15 cellular contexts compared by ENCODE assay signal in the genomic region with DNA sequence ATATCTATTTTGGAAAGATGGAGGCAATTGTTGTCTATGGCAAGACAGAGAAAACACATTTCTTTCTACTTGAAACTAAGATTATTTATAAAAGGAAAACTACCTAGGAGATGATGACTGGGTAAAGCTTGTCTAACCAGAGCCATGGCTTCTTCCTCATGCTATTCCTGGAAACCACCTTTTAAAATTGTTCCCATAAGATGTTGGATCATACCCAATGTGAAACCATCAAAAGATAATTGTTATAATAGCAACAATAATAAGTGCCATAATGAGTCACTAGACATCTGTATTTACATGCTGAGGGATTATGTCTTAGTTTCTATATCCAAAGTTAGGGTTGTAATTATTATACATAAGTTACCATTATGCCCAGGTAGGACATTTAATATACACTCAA.
DNase-seq lines count a peak whose midpoint lies in the region; FAIRE-seq and TF ChIP-seq lines count a peak whose summit lies in the region.
"Had no signal": no experiment of that assay in that cellular context is flagged by ENCODE, and none has a peak within 500 bp of the region (broad histone marks: within the 10 kb centered on the region; RNA-seq: fewer than 3 reads in every experiment).

No MANE protein-coding gene starts in this region.

- peak overlapping the region in 3 of 4 donors; percentile 34 to 53 (median 36) for H3K27ac ChIP-seq in esophagus squamous epithelium

- no peaks in the 10 kb centered on the region for H3K9me3 ChIP-seq in esophagus squamous epithelium

- no peak overlapping the region for H3K4me3 ChIP-seq in bronchial epithelial cell (ENCODE audit: low read depth, low read length)
- no peak overlapping the region for H3K4me3 ChIP-seq in esophagus squamous epithelium
- no peak overlapping the region for H3K4me3 ChIP-seq in H7 (ENCODE audit: insufficient read depth, low read depth, low read length)
- H3K4me3 ChIP-seq: GM12878, GM23338 had no signal

- CTCF ChIA-PET in activated naive CD4-positive, alpha-beta T cell treated with anti-CD3 and anti-CD28 coated beads for 36 hours (lab: Charles Lee): interaction anchor here (0.6 kb wide), 1 partner anchor 192 kb away, joined by 3 read pairs; no protein-coding TSS in a partner anchor

- H3K27ac Mint-ChIP-seq in activated naive CD4-positive, alpha-beta T cell treated with anti-CD3 and anti-CD28 coated beads for 36 hours: no peak overlapping the region
- H3K27ac Mint-ChIP-seq: B cell; CD4-positive, alpha-beta T cell; GM23338; H9 had no signal

- H3K27me3 ChIP-seq in bronchial epithelial cell (ENCODE audit: control insufficient read depth, insufficient read depth, low read length) (no peaks in the 10 kb centered on the region), esophagus squamous epithelium (no peaks in the 10 kb centered on the region), H7 (ENCODE audit: control insufficient read depth, insufficient read depth, low read length) (no peaks in the 10 kb centered on the region)

- TF ChIP-seq CTCF in bronchial epithelial cell (IDR thresholded peaks at IDR 0.05; ENCODE audit: insufficient read depth, low read length, severe bottlenecking) (no peak), esophagus squamous epithelium (IDR thresholded peaks at IDR 0.05) (no peak)

- no peak for TF ChIP-seq POLR2A in esophagus squamous epithelium (IDR thresholded peaks at IDR 0.05)

- no peaks in the 10 kb centered on the region for H3K27me3 Mint-ChIP-seq in activated naive CD4-positive, alpha-beta T cell treated with anti-CD3 and anti-CD28 coated beads for 36 hours (ENCODE audit: low read depth)
- H3K27me3 Mint-ChIP-seq: CD4-positive, alpha-beta T cell had no signal

- no peak for FAIRE-seq in bronchial epithelial cell (lab: Jason Lieb, UNC)
- FAIRE-seq: GM12878, GM18507 had no signal

- no peaks in the 10 kb centered on the region for H3K36me3 ChIP-seq in bronchial epithelial cell (ENCODE audit: control insufficient read depth, insufficient read depth, low read length)
- no peaks in the 10 kb centered on the region for H3K36me3 ChIP-seq in esophagus squamous epithelium
- H3K36me3 ChIP-seq in H7 (replicated peaks; ENCODE audit: control insufficient read depth, insufficient read depth, low read length): no peaks in the 10 kb centered on the region

- intact Hi-C loops in esophagus squamous epithelium (cut with DNase I): no loop called here
- intact Hi-C loops in activated naive CD4-positive, alpha-beta T cell treated with anti-CD3 and anti-CD28 coated beads for 36 hours (cut with micrococcal nuclease): no loop called here

- H3K4me1 ChIP-seq in esophagus squamous epithelium: peaks cover 0 to 19% (median 5%) of the 10 kb centered on the region in 3 donors

- H3K4me1 Mint-ChIP-seq in activated naive CD4-positive, alpha-beta T cell treated with anti-CD3 and anti-CD28 coated beads for 36 hours (ENCODE audit: low read depth): no peaks in the 10 kb centered on the region
- H3K4me1 Mint-ChIP-seq: B cell, GM23338, H9 had no signal

- DNase-seq in NCI-H1105 (lab: John Stamatoyannopoulos, UW): peak; percentile 57
- DNase-seq in NCI-H1417 treated with DMSO at 0.1 percent for 48 hours (lab: John Stamatoyannopoulos, UW): peak; percentile 23
- DNase-seq in bronchial epithelial cell (ENCODE audit: low read depth): peak; percentile 81
- DNase-seq in esophagus squamous epithelium (lab: John Stamatoyannopoulos, UW): no peak
- DNase-seq in stimulated activated naive CD4-positive, alpha-beta T cell (lab: John Stamatoyannopoulos, UW): no peak
- DNase-seq in H7: no peak
- no peak for DNase-seq in activated naive CD4-positive, alpha-beta T cell treated with anti-CD3 and anti-CD28 coated beads for 36 hours
- DNase-seq: C1 segment of cervical spinal cord; CD4-positive, alpha-beta T cell; DMS79; H9 had no signal

- H3K9me3 Mint-ChIP-seq in activated naive CD4-positive, alpha-beta T cell treated with anti-CD3 and anti-CD28 coated beads for 36 hours: no peaks in the 10 kb centered on the region
- H3K9me3 Mint-ChIP-seq: CD4-positive, alpha-beta T cell; GM23338; H9 had no signal

- no peaks in the 10 kb centered on the region for H3K36me3 Mint-ChIP-seq in activated naive CD4-positive, alpha-beta T cell treated with anti-CD3 and anti-CD28 coated beads for 36 hours (ENCODE audit: low read depth)

- H3K4me3 Mint-ChIP-seq in activated naive CD4-positive, alpha-beta T cell treated with anti-CD3 and anti-CD28 coated beads for 36 hours: no peak overlapping the region
- H3K4me3 Mint-ChIP-seq: B cell; CD4-positive, alpha-beta T cell; GM23338; H9 had no signal

Comparison
In these comparisons a context has a peak if more than half of its experiments do, and no peak if none do; other contexts are left out.
1. DNase-seq: peak in NCI-H1105 (single experiment), NCI-H1417 treated with DMSO at 0.1 percent for 48 hours (single experiment) and bronchial epithelial cell (single experiment); none in esophagus squamous epithelium (single experiment), stimulated activated naive CD4-positive, alpha-beta T cell (0 of 6), H7 (single experiment) and activated naive CD4-positive, alpha-beta T cell treated with anti-CD3 and anti-CD28 coated beads for 36 hours (single experiment).